Comparison of ENCODE assay signal across 9 cellular contexts in genomic region chr17:73644145-73645049, GRCh38. TPM values are rescaled to one million over a fixed set of nuclear protein-coding genes. Genes with fewer than 3 reads are reported as not detected.
DNase-seq lines count a peak whose midpoint lies in the region; ATAC-seq and TF ChIP-seq lines count a peak whose summit lies in the region.
"Had no signal": no experiment of that assay in that cellular context is flagged by ENCODE, and none has a peak within 500 bp of the region (broad histone marks: within the 10 kb centered on the region; RNA-seq: fewer than 3 reads in every experiment).

SDK2 (minus strand) TSS chr17:73644445; CDS start chr17:73644088, 357 bp downstream.

- H2AK5ac ChIP-seq in neuronal stem cell (ENCODE audit: low read depth, low read length) = peak within 1 kb of the TSS; percentile 47

- peaks cover 24 to 34% of the 10 kb centered on the region in 2 donors for H3K4me1 ChIP-seq in neuronal stem cell (ENCODE audit: control insufficient read depth in 2 of 2, insufficient read depth in 1 of 2, low read depth in 1 of 2, low read length in 2 of 2)

- peak within 1 kb of the TSS; percentile 92 for H2BK5ac ChIP-seq in neuronal stem cell (ENCODE audit: low read length)

- peaks cover 0 to 2% of the 10 kb centered on the region in 2 donors for H3K9me3 ChIP-seq in neuronal stem cell (replicated peaks in 1 of 2; ENCODE audit: control insufficient read depth in 2 of 2, insufficient read depth in 1 of 2, low read depth in 1 of 2, low read length in 2 of 2)

- H3K23ac ChIP-seq in neuronal stem cell (ENCODE audit: low read depth, low read length, poor library complexity) = peak within 1 kb of the TSS; percentile 62

- peaks cover 10% of the 10 kb centered on the region for H3K79me1 ChIP-seq in neuronal stem cell (ENCODE audit: low read depth, low read length)

- no peak within 1 kb of the TSS for H4K91ac ChIP-seq in neuronal stem cell (ENCODE audit: low read depth, low read length, poor library complexity)

- ATAC-seq in GM19397 (IDR thresholded peaks at IDR 0.05; ENCODE audit: unreplicated experiment) = no peak
- no peak for ATAC-seq in HG02973 (IDR thresholded peaks at IDR 0.05; ENCODE audit: unreplicated experiment)
- ATAC-seq: K562 had no signal

- peak within 1 kb of the TSS; percentile 99 for H3K18ac ChIP-seq in neuronal stem cell (ENCODE audit: low read length)

- peak within 1 kb of the TSS; percentile 94 for H2AFZ ChIP-seq in neuronal stem cell (ENCODE audit: low read length)

- H3K27ac ChIP-seq in VCaP = peak within 1 kb of the TSS; percentile 65
- H3K27ac ChIP-seq in neuronal stem cell (replicated peaks; ENCODE audit: low read length) = peak within 1 kb of the TSS; percentile 75

- DNase-seq in GM20000 (ENCODE audit: low spot score) = peak; percentile 50
- peak in 1 of 2 donors; percentile 17 for DNase-seq in foreskin fibroblast
- DNase-seq in neuronal stem cell (ENCODE audit: low spot score) = peak; percentile 33
- DNase-seq in activated gamma-delta T cell (lab: John Stamatoyannopoulos, UW) = no peak
- DNase-seq in UCSD-AML1 (lab: John Stamatoyannopoulos, UW; ENCODE audit: unreplicated experiment) = no peak

- no peak for TF ChIP-seq CTCF in GM20000 (IDR thresholded peaks at IDR 0.05; ENCODE audit: extremely low read depth, missing control alignments)
- no peak for TF ChIP-seq CTCF in VCaP (conservative IDR thresholded peaks at IDR 0.05)
- TF ChIP-seq CTCF in foreskin fibroblast (IDR thresholded peaks at IDR 0.05; ENCODE audit: low read depth, low read length) = no peak

- H3K36me3 ChIP-seq in neuronal stem cell (replicated peaks in 1 of 2; ENCODE audit: control insufficient read depth in 2 of 2, insufficient read depth in 2 of 2, low read length in 2 of 2) = no peaks in the 10 kb centered on the region

- peak within 1 kb of the TSS; percentile 28 for H2BK12ac ChIP-seq in neuronal stem cell (ENCODE audit: low read length)

- peak within 1 kb of the TSS; percentile 63 for H3K4me2 ChIP-seq in neuronal stem cell (ENCODE audit: insufficient read depth, low read length, poor library complexity, severe bottlenecking)

- H3K9ac ChIP-seq in neuronal stem cell (ENCODE audit: low read depth, low read length, poor library complexity) = peak within 1 kb of the TSS; percentile 94

- H4K8ac ChIP-seq in neuronal stem cell (ENCODE audit: low read depth, low read length) = no peak within 1 kb of the TSS

- peaks cover 0 to 32% (median 2%) of the 10 kb centered on the region in 3 experiments for H3K27me3 ChIP-seq in neuronal stem cell (ENCODE audit: control insufficient read depth in 3 of 3, insufficient read depth in 3 of 3, low read depth in 1 of 3, low read length in 3 of 3)

- no peak within 1 kb of the TSS for H3K4ac ChIP-seq in neuronal stem cell (ENCODE audit: low read length)

- H3K4me3 ChIP-seq in foreskin fibroblast (ENCODE audit: low read depth in 1 of 2, low read length in 2 of 2) (peak within 1 kb of the TSS; percentile 10 to 11), neuronal stem cell (ENCODE audit: low read length in 2 of 2) (peak within 1 kb of the TSS; percentile 73 to 98)
- H3K4me3 ChIP-seq: K562 had no signal

- WGBS in neuronal stem cell (ENCODE audit: extremely low coverage in 2 of 2, insufficient read length in 2 of 2, insufficient replicate concordance in 1 of 2), 2 donors = no CpG with 5 or more reads among the region's 105 CpGs

- peak within 1 kb of the TSS; percentile 78 for H2BK120ac ChIP-seq in neuronal stem cell (ENCODE audit: low read depth, low read length)

- H2BK15ac ChIP-seq in neuronal stem cell (ENCODE audit: low read length) = peak within 1 kb of the TSS; percentile 47

- peak within 1 kb of the TSS; percentile 72 for H3K14ac ChIP-seq in neuronal stem cell (ENCODE audit: low read length)

RNA-seq across cellular contexts. Expression of gene SDK2, which starts in this region (rescaled TPM):
- polyA plus RNA-seq in neuronal stem cell (2013, experiment 1 of 2) = 31.6 TPM
- polyA plus RNA-seq in neuronal stem cell (2013, experiment 2 of 2) = 34.6 TPM
- polyA plus RNA-seq: K562 had no signal

Comparison
In these comparisons a context has a peak if more than half of its experiments do, and no peak if none do; other contexts are left out.
1. DNase-seq: peak in GM20000 (single experiment) and neuronal stem cell (single experiment); none in activated gamma-delta T cell (single experiment) and UCSD-AML1 (single experiment).